ENCODE assay signal across 1 cellular context in genomic region chr3:9862391-9863235, GRCh38.
A peak's percentile ranks its signal among the peaks of the same experiment; 100 is the strongest.
TF ChIP-seq lines count a peak whose summit lies in the region.

No MANE protein-coding gene starts in this region.

TF ChIP-seq in HepG2, 621 proteins besides CTCF, POLR2A, EP300 and RAD21 (continued from another document and continues in another):
- no peak for TF ChIP-seq NONO (IDR thresholded peaks at IDR 0.05)
- TF ChIP-seq NONO (CRISPR knock-in tag; conservative IDR thresholded peaks at IDR 0.05), result peak; percentile 48; the same call in 1 of the 2 replicates
- no peak for TF ChIP-seq ELF4 (CRISPR knock-in tag; IDR thresholded peaks at IDR 0.05; ENCODE audit: borderline replicate concordance)
- no peak for TF ChIP-seq ZNF225 (CRISPR knock-in tag; IDR thresholded peaks at IDR 0.05)
- TF ChIP-seq ZNF792 (CRISPR knock-in tag; IDR thresholded peaks at IDR 0.05), result 0 out of 2 replicates have a peak, but pooled peaks have one; percentile 23
- TF ChIP-seq ZNF776 (CRISPR knock-in tag; IDR thresholded peaks at IDR 0.05), result no peak
- TF ChIP-seq ZNF18 (CRISPR knock-in tag; IDR thresholded peaks at IDR 0.05; ENCODE audit: insufficient replicate concordance), result no peak
- no peak for TF ChIP-seq KAT2B (IDR thresholded peaks at IDR 0.05; ENCODE audit: borderline replicate concordance, low read depth, low read length)
- TF ChIP-seq SNAI1 (CRISPR knock-in tag; IDR thresholded peaks at IDR 0.05; ENCODE audit: borderline replicate concordance), result no peak
- TF ChIP-seq ZNF556 (CRISPR knock-in tag; IDR thresholded peaks at IDR 0.05; ENCODE audit: borderline replicate concordance), result peak; percentile 72; the same call in 1 of the 2 replicates
- no peak for TF ChIP-seq ZNF17 (CRISPR knock-in tag; IDR thresholded peaks at IDR 0.05)
- TF ChIP-seq ZBTB38 (CRISPR knock-in tag; IDR thresholded peaks at IDR 0.05), result peak; percentile 81; the same call in 1 of the 2 replicates
- TF ChIP-seq NR2C2 (CRISPR knock-in tag; IDR thresholded peaks at IDR 0.05; ENCODE audit: borderline replicate concordance), result 0 out of 2 replicates have a peak, but pooled peaks have one; percentile 14
- no peak for TF ChIP-seq MAFG (CRISPR knock-in tag; IDR thresholded peaks at IDR 0.05)
- no peak for TF ChIP-seq NFIB (CRISPR knock-in tag; IDR thresholded peaks at IDR 0.05; ENCODE audit: borderline replicate concordance)
- 0 out of 2 replicates have a peak, but pooled peaks have one; percentile 31 for TF ChIP-seq BCL6 (CRISPR knock-in tag; IDR thresholded peaks at IDR 0.05)
- TF ChIP-seq ZSCAN31 (CRISPR knock-in tag; IDR thresholded peaks at IDR 0.05; ENCODE audit: low read depth), result 0 out of 2 replicates have a peak, but pooled peaks have one; percentile 31
- 0 out of 2 replicates have a peak, but pooled peaks have one; percentile 30 for TF ChIP-seq MEIS2 (CRISPR knock-in tag; IDR thresholded peaks at IDR 0.05)
- no peak for TF ChIP-seq ZNF296 (CRISPR knock-in tag; conservative IDR thresholded peaks at IDR 0.05)
- TF ChIP-seq ZNF329 (CRISPR knock-in tag; IDR thresholded peaks at IDR 0.05; ENCODE audit: low read depth), result no peak
- no peak for TF ChIP-seq KLF13 (CRISPR knock-in tag; IDR thresholded peaks at IDR 0.05)
- TF ChIP-seq ERF (CRISPR knock-in tag; IDR thresholded peaks at IDR 0.05), result peak; percentile 62
- TF ChIP-seq ZNF577 (CRISPR knock-in tag; IDR thresholded peaks at IDR 0.05; ENCODE audit: borderline replicate concordance, low read depth), result no peak
- TF ChIP-seq IKZF4 (CRISPR knock-in tag; IDR thresholded peaks at IDR 0.05; ENCODE audit: borderline replicate concordance, low read depth, not compliant biosample characterization), result no peak
- TF ChIP-seq ZNF317 (CRISPR knock-in tag; IDR thresholded peaks at IDR 0.05), result no peak
- TF ChIP-seq CEBPG (CRISPR knock-in tag; IDR thresholded peaks at IDR 0.05), result peak; percentile 44; the same call in 1 of the 2 replicates
- TF ChIP-seq ZIK1 (CRISPR knock-in tag; IDR thresholded peaks at IDR 0.05; ENCODE audit: borderline replicate concordance, low read depth), result 0 out of 2 replicates have a peak, but pooled peaks have one; percentile 36
- TF ChIP-seq SCMH1 (CRISPR knock-in tag; IDR thresholded peaks at IDR 0.05; ENCODE audit: borderline replicate concordance), result no peak
- no peak for TF ChIP-seq ZBTB2 (CRISPR knock-in tag; IDR thresholded peaks at IDR 0.05; ENCODE audit: low read depth)
- no peak for TF ChIP-seq AFF4 (CRISPR knock-in tag; IDR thresholded peaks at IDR 0.05)
- TF ChIP-seq ZKSCAN8 (CRISPR knock-in tag; IDR thresholded peaks at IDR 0.05; ENCODE audit: borderline replicate concordance), result peak; percentile 38; the same call in 1 of the 2 replicates
- TF ChIP-seq PRDM15 (CRISPR knock-in tag; IDR thresholded peaks at IDR 0.05), result no peak
- TF ChIP-seq ZNF24 (IDR thresholded peaks at IDR 0.05), result no peak
- no peak for TF ChIP-seq YEATS2 (CRISPR knock-in tag; IDR thresholded peaks at IDR 0.05; ENCODE audit: borderline replicate concordance)
- no peak for TF ChIP-seq TERF1 (CRISPR knock-in tag; IDR thresholded peaks at IDR 0.05)
- TF ChIP-seq ZNF768 (CRISPR knock-in tag; IDR thresholded peaks at IDR 0.05), result 0 out of 2 replicates have a peak, but pooled peaks have one; percentile 39
- TF ChIP-seq CREB3 (CRISPR knock-in tag; IDR thresholded peaks at IDR 0.05), result peak; percentile 40; the same call in 1 of the 2 replicates
- TF ChIP-seq ZNF790 (CRISPR knock-in tag; IDR thresholded peaks at IDR 0.05; ENCODE audit: borderline replicate concordance), result peak; percentile 51; the same call in 1 of the 2 replicates
- peak; percentile 41; the same call in 1 of the 2 replicates for TF ChIP-seq ZNF292 (CRISPR knock-in tag; IDR thresholded peaks at IDR 0.05; ENCODE audit: borderline replicate concordance, low read depth)
- TF ChIP-seq ZNF512B (CRISPR knock-in tag; IDR thresholded peaks at IDR 0.05; ENCODE audit: borderline replicate concordance), result no peak
- TF ChIP-seq THAP7 (CRISPR knock-in tag; IDR thresholded peaks at IDR 0.05), result no peak
- TF ChIP-seq IRF2 (CRISPR knock-in tag; IDR thresholded peaks at IDR 0.05), result peak; percentile 62; the same call in 1 of the 2 replicates
- TF ChIP-seq ELF1 (CRISPR knock-in tag; IDR thresholded peaks at IDR 0.05), result no peak
- TF ChIP-seq TFDP1 (CRISPR knock-in tag; IDR thresholded peaks at IDR 0.05; ENCODE audit: borderline replicate concordance), result 0 out of 2 replicates have a peak, but pooled peaks have one; percentile 41
- peak; percentile 58; the same call in 1 of the 2 replicates for TF ChIP-seq IRF9 (CRISPR knock-in tag; IDR thresholded peaks at IDR 0.05; ENCODE audit: borderline replicate concordance)
